Comparison of ENCODE assay signal across 22 cellular contexts in the genomic region with DNA sequence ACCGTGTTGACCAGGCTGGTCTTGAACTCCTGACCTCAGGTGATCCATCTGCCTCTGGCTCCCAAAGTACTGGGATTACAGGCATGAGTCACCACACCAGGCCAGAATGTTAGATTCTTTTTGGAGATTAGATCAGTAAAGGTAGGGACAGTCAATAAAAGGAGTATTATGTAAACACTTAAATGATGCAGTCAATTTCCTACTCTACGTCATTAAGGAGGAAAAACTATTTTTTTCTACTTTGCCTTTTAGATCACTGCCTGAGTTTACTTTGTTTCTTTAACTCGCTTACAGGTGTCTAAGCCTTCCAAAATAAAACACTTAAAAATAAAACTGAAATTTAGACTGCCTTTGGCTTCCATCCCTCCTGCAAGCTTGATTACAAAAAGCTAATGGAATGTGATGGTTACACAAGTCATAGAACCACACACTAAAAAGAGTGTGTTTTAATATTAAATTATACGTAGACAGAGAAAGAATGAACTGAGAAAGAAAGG. TPM values are rescaled to one million over a fixed set of nuclear protein-coding genes. Genes with fewer than 3 reads are reported as not detected.
DNase-seq lines count a peak whose midpoint lies in the region; ATAC-seq and TF ChIP-seq lines count a peak whose summit lies in the region.
"Had no signal": no experiment of that assay in that cellular context is flagged by ENCODE, and none has a peak within 500 bp of the region (broad histone marks: within the 10 kb centered on the region; RNA-seq: fewer than 3 reads in every experiment).

No MANE protein-coding gene starts in this region.

- no peak overlapping the region for H3K4me3 ChIP-seq in PC-3 (ENCODE audit: low read length)
- H3K4me3 ChIP-seq in fibroblast of villous mesenchyme (ENCODE audit: low read depth, low read length) = no peak overlapping the region
- no peak overlapping the region for H3K4me3 ChIP-seq in psoas muscle
- H3K4me3 ChIP-seq in gastroesophageal sphincter = no peak overlapping the region
- H3K4me3 ChIP-seq: skin epidermis, vagina had no signal

- no peaks in the 10 kb centered on the region for H3K79me2 ChIP-seq in PC-3 (ENCODE audit: low read length)

- H3K27ac ChIP-seq in PC-3 (ENCODE audit: low read length) (peak overlapping the region; percentile 23; the same call in 1 of the 2 replicates), psoas muscle (no peak overlapping the region), gastroesophageal sphincter (no peak overlapping the region)
- H3K27ac ChIP-seq: C4-2B, foreskin keratinocyte, skin epidermis, vagina had no signal

- no peaks in the 10 kb centered on the region for H3K9me2 ChIP-seq in PC-3 (replicated peaks; ENCODE audit: low read length)

- H3K4me1 ChIP-seq in PC-3 (ENCODE audit: insufficient read depth, low read length) = no peaks in the 10 kb centered on the region; the same call in 1 of the 2 replicates
- no peaks in the 10 kb centered on the region for H3K4me1 ChIP-seq in psoas muscle
- H3K4me1 ChIP-seq in gastroesophageal sphincter = no peaks in the 10 kb centered on the region
- H3K4me1 ChIP-seq: foreskin keratinocyte, vagina had no signal

- H3F3A ChIP-seq in PC-3 (ENCODE audit: low read length, unreplicated experiment) = no peaks in the 10 kb centered on the region

- no peak overlapping the region for H2AFZ ChIP-seq in PC-3 (ENCODE audit: low read length)

- H3K36me3 ChIP-seq in PC-3 (ENCODE audit: low read depth, low read length) (no peaks in the 10 kb centered on the region), psoas muscle (ENCODE audit: insufficient read depth in 1 of 2, low read depth in 1 of 2) (no peaks in the 10 kb centered on the region), gastroesophageal sphincter (no peaks in the 10 kb centered on the region)
- H3K36me3 ChIP-seq: vagina had no signal

- H4K20me1 ChIP-seq in PC-3 (ENCODE audit: low read length) = no peaks in the 10 kb centered on the region

- BruUV-seq in PC-3 (replicated peaks; lab: Mats Ljungman, UMichigan) = no TSS peak

- no peaks in the 10 kb centered on the region for H3K27me3 ChIP-seq in PC-3 (ENCODE audit: low read length)
- no peaks in the 10 kb centered on the region for H3K27me3 ChIP-seq in psoas muscle (ENCODE audit: insufficient read depth in 3 of 3, low read length in 2 of 3)
- H3K27me3 ChIP-seq in gastroesophageal sphincter = no peaks in the 10 kb centered on the region
- H3K27me3 ChIP-seq: foreskin keratinocyte, vagina had no signal

- TF ChIP-seq CTCF in PC-3 (conservative IDR thresholded peaks at IDR 0.05; ENCODE audit: low read depth, low read length) (no peak), fibroblast of villous mesenchyme (IDR thresholded peaks at IDR 0.05; ENCODE audit: insufficient read depth, low read depth, low read length) (no peak), psoas muscle (IDR thresholded peaks at IDR 0.05) (no peak), gastroesophageal sphincter (IDR thresholded peaks at IDR 0.05) (no peak)

- H3K9me3 ChIP-seq in PC-3 (ENCODE audit: low read length) (no peaks in the 10 kb centered on the region), psoas muscle (no peaks in the 10 kb centered on the region), gastroesophageal sphincter (no peaks in the 10 kb centered on the region)
- H3K9me3 ChIP-seq: vagina had no signal

- no peak; the same call in 1 of the 2 replicates for ATAC-seq in PC-3
- ATAC-seq in psoas muscle = no peak
- ATAC-seq in gastroesophageal sphincter = no peak
- ATAC-seq in GM18502 (IDR thresholded peaks at IDR 0.05; ENCODE audit: poor library complexity, unreplicated experiment) = no peak
- no peak for ATAC-seq in HG03280 (IDR thresholded peaks at IDR 0.05; ENCODE audit: unreplicated experiment)
- ATAC-seq: foreskin keratinocyte, left lobe of liver, natural killer cell, Right ventricle myocardium inferior had no signal

- TF ChIP-seq EP300 in gastroesophageal sphincter (IDR thresholded peaks at IDR 0.05) = no peak

- DNase-seq in A172 (ENCODE audit: low spot score) = peak; percentile 14
- peak; percentile 39 for DNase-seq in ELR (ENCODE audit: low read depth)
- peak; percentile 56 for DNase-seq in PC-3
- DNase-seq in fibroblast of villous mesenchyme (ENCODE audit: low read depth) = peak; percentile 31
- no peak for DNase-seq in psoas muscle
- DNase-seq: activated CD4-positive, alpha-beta memory T cell treated with anti-CD3 and anti-CD28 coated beads for 36 hours; activated effector memory CD4-positive, alpha-beta T cell treated with Interleukin-2 at 50 U/mL for 16 hours; activated naive CD8-positive, alpha-beta T cell treated with anti-CD3 and anti-CD28 coated beads, Interleukin-2, amount 10 ng/mL, durations not matched to agents 7 days and 5 days; foreskin keratinocyte; Karpas-422; midbrain; natural killer cell; NCI-H1092 treated with DMSO at 0.1 percent for 48 hours; NCI-H187 treated with DMSO at 0.1 percent for 48 hours had no signal

- intact Hi-C loops in PC-3 (cut with micrococcal nuclease) = no loop called here
- intact Hi-C loops in psoas muscle (cut with DNase I) = no loop called here

- POLR2A ChIA-PET in PC-3 (lab: Charles Lee; ENCODE audit: unreplicated experiment) = interaction anchor here (0.7 kb wide), 1 partner anchor 592 kb away, joined by 7 read pairs; no protein-coding TSS in a partner anchor

- H3K4me2 ChIP-seq in PC-3 (ENCODE audit: low read length) = no peak overlapping the region

- no peak overlapping the region for H3K9ac ChIP-seq in PC-3 (ENCODE audit: low read length)

- TF ChIP-seq POLR2A in gastroesophageal sphincter (IDR thresholded peaks at IDR 0.05) = no peak

- CTCF ChIA-PET in PC-3 (lab: Charles Lee) = interaction anchor here (1.1 kb wide), 1 partner anchor 18 kb away, joined by 3 read pairs; no protein-coding TSS in a partner anchor

- 81 to 87% (median 82%) methylated on average over 4 of the region's 4 CpGs for WGBS in psoas muscle, 3 donors
- 31 to 46% methylated on average over 4 of the region's 4 CpGs for WGBS in gastroesophageal sphincter (ENCODE audit: low coverage in 1 of 2), 2 donors

RNA-seq across cellular contexts. Expression of gene HNRNPA0, which starts 6.9 kb away (rescaled TPM):
- 10.2 and 13.5 TPM in 2 replicates for total RNA-seq in A172 (2014; rRNA removed; shearing (Covaris generic))
- total RNA-seq in PC-3 (2014; rRNA removed) (13.0 and 14.9 TPM in 2 replicates), fibroblast of villous mesenchyme (16.8 and 18.1 TPM in 2 replicates), psoas muscle (10 to 100 TPM; 11.5 to 19.2 (median 17.6) TPM), gastroesophageal sphincter (10 to 100 TPM in 3 of 4 donors, 1 to 10 TPM in 1; 9.9 to 17.2 (median 13.8) TPM)
- 10 to 100 TPM; 12.2 to 13.3 (median 13.1) TPM for polyA plus RNA-seq in psoas muscle

RNA-seq across cellular contexts. Expression of gene KLHL3, which starts 25.2 kb away (rescaled TPM):
- total RNA-seq in A172 (2014; rRNA removed; shearing (Covaris generic)) = 0.43 and 1.3 TPM in 2 replicates
- total RNA-seq in PC-3 (2014; rRNA removed) (2.9 and 4.0 TPM in 2 replicates), fibroblast of villous mesenchyme (1.9 and 3.0 TPM in 2 replicates), psoas muscle (1 to 10 TPM in 3 of 4 donors, under 1 TPM in 1; 0.86 to 4.3 (median 2.6) TPM), gastroesophageal sphincter (1 to 10 TPM; 2.3 to 6.9 (median 5.4) TPM)
- polyA plus RNA-seq in psoas muscle = 1 to 10 TPM in 1 of 3 donors, under 1 TPM in 2; 0.69 to 1.9 (median 0.79) TPM

Comparison
In these comparisons a context has a peak if more than half of its experiments do, and no peak if none do; other contexts are left out.
1. DNase-seq: peak in A172 (single experiment), ELR (single experiment), PC-3 (single experiment) and fibroblast of villous mesenchyme (single experiment); none in psoas muscle (0 of 2).